In genomic region chr4:6742507-6742906, GRCh38 we compare ENCODE assay signal across 31 cellular contexts. TPM values are rescaled to one million over a fixed set of nuclear protein-coding genes. Genes with fewer than 3 reads are reported as not detected.
"Had no signal": no experiment of that assay in that cellular context is flagged by ENCODE, and none has a peak within 500 bp of the region (broad histone marks: within the 10 kb centered on the region; RNA-seq: fewer than 3 reads in every experiment).

No MANE protein-coding gene starts in this region.

- H3K4me1 ChIP-seq: foreskin keratinocyte, left lung had no signal

- H3K27me3 ChIP-seq: esophagus muscularis mucosa, heart right ventricle, left lung, right atrium auricular region, suprapubic skin, transverse colon, upper lobe of right lung, uterus had no signal

- H3K27me3 Mint-ChIP-seq: stimulated activated naive CD8-positive, alpha-beta T cell treated with anti-CD3 and anti-CD28 coated beads, Interleukin-15, amount 100 ng/mL, for 72 hours had no signal

- H3K36me3 ChIP-seq: esophagus muscularis mucosa, heart right ventricle, left lung, prostate gland, right atrium auricular region, suprapubic skin, transverse colon, upper lobe of right lung, uterus had no signal

- ATAC-seq: foreskin keratinocyte; heart right ventricle; left cardiac atrium; left lung; naive thymus-derived CD4-positive, alpha-beta T cell; sciatic nerve; stimulated activated naive CD8-positive, alpha-beta T cell treated with anti-CD3 and anti-CD28 coated beads, Interleukin-15, amount 100 ng/mL, for 72 hours; upper lobe of right lung had no signal

- DNase-seq: dermis blood vessel endothelial cell; effector memory CD4-positive, alpha-beta T cell; foreskin keratinocyte; glutamatergic neuron; heart right ventricle; hippocampal formation; left cardiac atrium; left lung; mesenchymal stem cell; naive thymus-derived CD4-positive, alpha-beta T cell; nucleus accumbens; stimulated activated CD4-positive, alpha-beta T cell treated with anti-CD3 and anti-CD28 coated beads, Interleukin-12 subunit alpha, Interleukin-12 subunit beta, amount 100 ng/mL, for 4 hours; stimulated activated CD4-positive, alpha-beta T cell treated with anti-CD3 and anti-CD28 coated beads, Interleukin-1b, Interleukin-23, amount 100 ng/mL, for 48 hours; stimulated activated CD4-positive, alpha-beta T cell treated with anti-CD3 and anti-CD28 coated beads, Interleukin-4, amount 100 ng/mL, for 1 hour; stimulated activated CD8-positive, alpha-beta memory T cell treated with anti-CD3 and anti-CD28 coated beads, Interleukin-4, amount 100 ng/mL, for 48 hours; stimulated activated naive CD4-positive, alpha-beta T cell; stimulated activated naive CD8-positive, alpha-beta T cell treated with anti-CD3 and anti-CD28 coated beads, Interleukin-15, amount 100 ng/mL, for 72 hours; transverse colon; uterus had no signal

- H3K27ac Mint-ChIP-seq: mesothelial cell of epicardium, nephron had no signal

- H3K9me3 Mint-ChIP-seq: stimulated activated naive CD8-positive, alpha-beta T cell treated with anti-CD3 and anti-CD28 coated beads, Interleukin-15, amount 100 ng/mL, for 72 hours had no signal

- H3K4me3 Mint-ChIP-seq: mesothelial cell of epicardium; naive thymus-derived CD4-positive, alpha-beta T cell; nephron; stimulated activated naive CD8-positive, alpha-beta T cell treated with anti-CD3 and anti-CD28 coated beads, Interleukin-15, amount 100 ng/mL, for 72 hours had no signal

- H3K36me3 Mint-ChIP-seq: mesothelial cell of epicardium; naive thymus-derived CD4-positive, alpha-beta T cell had no signal

- H3K9me3 ChIP-seq: esophagus muscularis mucosa, heart right ventricle, left lung, prostate gland, right atrium auricular region, suprapubic skin, transverse colon, upper lobe of right lung, uterus had no signal

- H3K27ac ChIP-seq: esophagus muscularis mucosa, foreskin keratinocyte, heart right ventricle, left lung, prostate gland, right atrium auricular region, suprapubic skin, transverse colon, upper lobe of right lung, uterus had no signal

- H3K4me3 ChIP-seq: esophagus muscularis mucosa, heart right ventricle, left lung, prostate gland, right atrium auricular region, smooth muscle cell, suprapubic skin, transverse colon, upper lobe of right lung, uterus had no signal

RNA-seq across cellular contexts. Expression of gene S100P, which starts 48.8 kb away (rescaled TPM):
- total RNA-seq: dermis blood vessel endothelial cell, endothelial cell of umbilical vein, fibroblast of lung, foreskin keratinocyte, osteocyte had no signal
